ENCODE assay signal across 8 cellular contexts in genomic region chr3:142850395-142851023, GRCh38. TPM values are rescaled to one million over a fixed set of nuclear protein-coding genes. Genes with fewer than 3 reads are reported as not detected.
DNase-seq lines count a peak whose midpoint lies in the region; TF ChIP-seq lines count a peak whose summit lies in the region.

No MANE protein-coding gene starts in this region.

- intact Hi-C loops in thyroid gland (cut with DNase I): no loop called here

- no peaks in the 10 kb centered on the region for H3K27me3 ChIP-seq in thyroid gland

- WGBS in thyroid gland, 2 donors: 30 to 47% methylated on average over 2 of the region's 2 CpGs

- H3K9me3 ChIP-seq in thyroid gland: no peaks in the 10 kb centered on the region

- DNase-seq in GDM1 (lab: John Stamatoyannopoulos, UW) (peak; percentile 41), M059J (ENCODE audit: low read depth) (peak; percentile 99), astrocyte of the hippocampus (ENCODE audit: low read depth, low spot score) (peak; percentile 77), mucosa of gallbladder (ENCODE audit: low spot score) (peak; percentile 55), thyroid gland (no peak), ureter (ENCODE audit: low spot score) (no peak), C1 segment of cervical spinal cord (lab: John Stamatoyannopoulos, UW) (no peak)
- no peak for DNase-seq in activated effector memory CD4-positive, alpha-beta T cell treated with Interleukin-2 at 50 U/mL for 16 hours

- no peak for TF ChIP-seq POLR2A in thyroid gland (IDR thresholded peaks at IDR 0.05)

- no peaks in the 10 kb centered on the region for H3K36me3 ChIP-seq in thyroid gland

- H3K4me1 ChIP-seq in thyroid gland: no peaks in the 10 kb centered on the region

- H3K4me3 ChIP-seq in thyroid gland (replicated peaks in 1 of 3): no peak overlapping the region

- no peak for TF ChIP-seq CTCF in thyroid gland (IDR thresholded peaks at IDR 0.05)

- no peak overlapping the region for H3K27ac ChIP-seq in thyroid gland

RNA-seq across cellular contexts. Expression of gene PCOLCE2, which starts 38.4 kb away (rescaled TPM):
- 21.6 and 26.5 TPM in 2 replicates for total RNA-seq in M059J (2014; rRNA removed; shearing (Covaris generic))
- total RNA-seq in mucosa of gallbladder: 2.8 TPM
- total RNA-seq in thyroid gland: 10 to 100 TPM in 2 of 4 donors, 1 to 10 TPM in 2; 3.1 to 37.8 (median 14.5) TPM
- 14.3 TPM for total RNA-seq in ureter

Comparison
In these comparisons a context has a peak if more than half of its experiments do, and no peak if none do; other contexts are left out.
1. DNase-seq: peak in GDM1 (single experiment), M059J (single experiment), astrocyte of the hippocampus (single experiment) and mucosa of gallbladder (single experiment); none in thyroid gland (0 of 2), activated effector memory CD4-positive, alpha-beta T cell treated with Interleukin-2 at 50 U/mL for 16 hours (single experiment), ureter (single experiment) and C1 segment of cervical spinal cord (0 of 14).